ENCODE assay signal across 8 cellular contexts in genomic region chr11:134139873-134140331, GRCh38.
DNase-seq lines count a peak whose midpoint lies in the region; ATAC-seq, FAIRE-seq and TF ChIP-seq lines count a peak whose summit lies in the region.

No MANE protein-coding gene starts in this region.

- peak; percentile 33 for FAIRE-seq in TTC549 (lab: Jason Lieb, UNC)

- H3K4me3 ChIP-seq in choroid plexus epithelial cell (ENCODE audit: low read depth, low read length) = no peak overlapping the region

- DNase-seq in DMS 273 treated with DMSO at 0.1 percent for 48 hours (lab: John Stamatoyannopoulos, UW) (peak; percentile 26), NCI-H128 (lab: John Stamatoyannopoulos, UW; ENCODE audit: unreplicated experiment) (peak; percentile 5), choroid plexus epithelial cell (ENCODE audit: low read depth) (peak; percentile 92), left colon (peak; percentile 37 to 39)
- peak; percentile 17 for DNase-seq in stimulated activated CD4-positive, alpha-beta T cell treated with anti-CD3 and anti-CD28 coated beads, Interleukin-4, amount 100 ng/mL, for 1 hour

- intact Hi-C loops in left colon (cut with DNase I, micrococcal nuclease) = loop anchor here (2.0 to 10.0 kb wide), 3 partner anchors 89 to 215 kb away; no protein-coding TSS in a partner anchor

- TF ChIP-seq CTCF in choroid plexus epithelial cell (conservative IDR thresholded peaks at IDR 0.05; ENCODE audit: low read depth, low read length) = peak; percentile 94

- ATAC-seq in GM21526 (IDR thresholded peaks at IDR 0.05; ENCODE audit: low FRiP score, unreplicated experiment) (peak; percentile 61), left colon (peak; percentile 84), GM18858 (IDR thresholded peaks at IDR 0.05; ENCODE audit: unreplicated experiment) (no peak)

Comparison
In these comparisons a context has a peak if more than half of its experiments do, and no peak if none do; other contexts are left out.
1. DNase-seq: peak in every context shown above with its lines; median percentile 92 in choroid plexus epithelial cell; 38 in left colon; 26 in DMS 273 treated with DMSO at 0.1 percent for 48 hours; 17 in stimulated activated CD4-positive, alpha-beta T cell treated with anti-CD3 and anti-CD28 coated beads, Interleukin-4, amount 100 ng/mL, for 1 hour; 5 in NCI-H128.